ENCODE assay signal across 21 cellular contexts in genomic region chr3:105611304-105612192, GRCh38.
DNase-seq lines count a peak whose midpoint lies in the region; ATAC-seq and TF ChIP-seq lines count a peak whose summit lies in the region.
"Had no signal": no experiment of that assay in that cellular context is flagged by ENCODE, and none has a peak within 500 bp of the region (broad histone marks: within the 10 kb centered on the region; RNA-seq: fewer than 3 reads in every experiment).

No MANE protein-coding gene starts in this region.

- H3K36me3 Mint-ChIP-seq in activated CD4-positive, alpha-beta T cell treated with anti-CD3 and anti-CD28 coated beads, Interleukin-2, amount 10 ng/mL, durations not matched to agents 24 days and 14 days (ENCODE audit: low read depth), result no peaks in the 10 kb centered on the region
- H3K36me3 Mint-ChIP-seq: CD4-positive, CD25-positive, alpha-beta regulatory T cell; naive B cell had no signal

- no peaks in the 10 kb centered on the region for H3K9me3 ChIP-seq in lower lobe of right lung
- no peaks in the 10 kb centered on the region for H3K9me3 ChIP-seq in upper lobe of left lung
- H3K9me3 ChIP-seq: adrenal gland had no signal

- H3K4me3 ChIP-seq in lower lobe of right lung (no peak overlapping the region), upper lobe of left lung (no peak overlapping the region)
- H3K4me3 ChIP-seq: adrenal gland had no signal

- no peaks in the 10 kb centered on the region for H3K36me3 ChIP-seq in lower lobe of right lung
- no peaks in the 10 kb centered on the region for H3K36me3 ChIP-seq in upper lobe of left lung
- H3K36me3 ChIP-seq: adrenal gland had no signal

- TF ChIP-seq EP300 in upper lobe of left lung (IDR thresholded peaks at IDR 0.05), result no peak

- peaks cover 2% of the 10 kb centered on the region for H3K27me3 Mint-ChIP-seq in activated CD4-positive, alpha-beta T cell treated with anti-CD3 and anti-CD28 coated beads, Interleukin-2, amount 10 ng/mL, durations not matched to agents 24 days and 14 days
- H3K27me3 Mint-ChIP-seq: stimulated activated naive CD8-positive, alpha-beta T cell treated with anti-CD3 and anti-CD28 coated beads, Interleukin-15, Interleukin-2, amounts not matched to agents 100 ng/mL and 50 ng/mL, for 24 hours had no signal

- H3K27me3 ChIP-seq in lower lobe of right lung (ENCODE audit: low read depth), result no peaks in the 10 kb centered on the region
- no peaks in the 10 kb centered on the region for H3K27me3 ChIP-seq in upper lobe of left lung
- H3K27me3 ChIP-seq: adrenal gland had no signal

- H3K4me1 ChIP-seq in lower lobe of right lung, result no peaks in the 10 kb centered on the region
- H3K4me1 ChIP-seq in upper lobe of left lung, result peaks cover 0 to 2% (median 0%) of the 10 kb centered on the region in 4 donors
- H3K4me1 ChIP-seq: adrenal gland had no signal

- H3K4me3 Mint-ChIP-seq in activated CD4-positive, alpha-beta T cell treated with anti-CD3 and anti-CD28 coated beads, Interleukin-2, amount 10 ng/mL, durations not matched to agents 24 days and 14 days, result no peak overlapping the region
- H3K4me3 Mint-ChIP-seq: activated CD8-positive, alpha-beta T cell treated with anti-CD3 and anti-CD28 coated beads, Interleukin-2, amount 10 ng/mL, durations not matched to agents 7 days and 5 days; CD4-positive, CD25-positive, alpha-beta regulatory T cell; naive B cell; stimulated activated naive CD8-positive, alpha-beta T cell treated with anti-CD3 and anti-CD28 coated beads, Interleukin-15, Interleukin-2, amounts not matched to agents 100 ng/mL and 50 ng/mL, for 24 hours had no signal

- TF ChIP-seq CTCF in VCaP (conservative IDR thresholded peaks at IDR 0.05), result no peak
- TF ChIP-seq CTCF in lower lobe of right lung (IDR thresholded peaks at IDR 0.05), result no peak
- TF ChIP-seq CTCF in upper lobe of left lung (IDR thresholded peaks at IDR 0.05), result no peak

- H3K27ac ChIP-seq in VCaP (peak overlapping the region; percentile 34; the same call in 1 of the 2 replicates), lower lobe of right lung (no peak overlapping the region), upper lobe of left lung (no peak overlapping the region)
- H3K27ac ChIP-seq: adrenal gland had no signal

- no peaks in the 10 kb centered on the region for H3K4me1 Mint-ChIP-seq in activated CD4-positive, alpha-beta T cell treated with anti-CD3 and anti-CD28 coated beads, Interleukin-2, amount 10 ng/mL, durations not matched to agents 24 days and 14 days
- H3K4me1 Mint-ChIP-seq: CD4-positive, CD25-positive, alpha-beta regulatory T cell; naive B cell had no signal

- TF ChIP-seq POLR2A in upper lobe of left lung (IDR thresholded peaks at IDR 0.05), result no peak

- no peak overlapping the region for H3K27ac Mint-ChIP-seq in activated CD4-positive, alpha-beta T cell treated with anti-CD3 and anti-CD28 coated beads, Interleukin-2, amount 10 ng/mL, durations not matched to agents 24 days and 14 days
- H3K27ac Mint-ChIP-seq: activated CD8-positive, alpha-beta T cell treated with anti-CD3 and anti-CD28 coated beads, Interleukin-2, amount 10 ng/mL, durations not matched to agents 7 days and 5 days; activated T-helper 2 cell treated with anti-CD3 and anti-CD28 coated beads, Interferon-gamma antibody, Interleukin-2, Interleukin-4, amounts not matched to agents 10 μg/mL and 5 μg/mL and 100 μg/mL, durations not matched to agents 14 hours and 24 hours and 36 hours; CD4-positive, CD25-positive, alpha-beta regulatory T cell; naive B cell; stimulated activated naive CD8-positive, alpha-beta T cell treated with anti-CD3 and anti-CD28 coated beads, Interleukin-15, Interleukin-2, amounts not matched to agents 100 ng/mL and 50 ng/mL, for 24 hours had no signal

- peaks cover 5% of the 10 kb centered on the region for H3K9me3 Mint-ChIP-seq in activated CD4-positive, alpha-beta T cell treated with anti-CD3 and anti-CD28 coated beads, Interleukin-2, amount 10 ng/mL, durations not matched to agents 24 days and 14 days
- H3K9me3 Mint-ChIP-seq: activated T-helper 2 cell treated with anti-CD3 and anti-CD28 coated beads, Interferon-gamma antibody, Interleukin-2, Interleukin-4, amounts not matched to agents 10 μg/mL and 5 μg/mL and 100 μg/mL, durations not matched to agents 14 hours and 24 hours and 36 hours; stimulated activated naive CD8-positive, alpha-beta T cell treated with anti-CD3 and anti-CD28 coated beads, Interleukin-15, Interleukin-2, amounts not matched to agents 100 ng/mL and 50 ng/mL, for 24 hours had no signal

- ATAC-seq in lower lobe of right lung (peak; percentile 73 to 93), upper lobe of left lung (ENCODE audit: low FRiP score in 2 of 2) (peak; percentile 46 to 73), HG03095 (IDR thresholded peaks at IDR 0.05; ENCODE audit: unreplicated experiment) (no peak)
- ATAC-seq: activated CD8-positive, alpha-beta T cell treated with anti-CD3 and anti-CD28 coated beads, Interleukin-2, amount 10 ng/mL, durations not matched to agents 7 days and 5 days; left lobe of liver had no signal

- WGBS in upper lobe of left lung, 2 donors, result 56 to 74% methylated on average over 5 of the region's 5 CpGs

- intact Hi-C loops in activated CD4-positive, alpha-beta T cell treated with anti-CD3 and anti-CD28 coated beads, Interleukin-2, amount 10 ng/mL, durations not matched to agents 24 days and 14 days (cut with micrococcal nuclease), result no loop called here
- intact Hi-C loops in lower lobe of right lung (cut with DNase I), result no loop called here

- peak; percentile 32 for DNase-seq in activated CD4-positive, alpha-beta T cell treated with anti-CD3 and anti-CD28 coated beads, Interleukin-2, amount 10 ng/mL, durations not matched to agents 24 days and 14 days
- DNase-seq in activated CD4-positive, alpha-beta T cell treated with anti-CD3 and anti-CD28 coated beads, Interleukin-2, amount 50 U/mL, for 48 hours, result no peak
- DNase-seq in lower lobe of right lung (no peak), upper lobe of left lung (peak in 1 of 2 donors; percentile 24), H4 (ENCODE audit: low spot score) (no peak)
- DNase-seq in stimulated activated CD4-positive, alpha-beta T cell treated with anti-CD3 and anti-CD28 coated beads, Interleukin-4, amount 100 ng/mL, for 1 hour, result no peak
- DNase-seq: ACHN; activated CD8-positive, alpha-beta T cell treated with anti-CD3 and anti-CD28 coated beads, Interleukin-2, amount 10 ng/mL, durations not matched to agents 7 days and 5 days; adrenal gland; CD4-positive, CD25-positive, alpha-beta regulatory T cell; central memory CD4-positive, alpha-beta T cell; effector CD8-positive, alpha-beta T cell; hypothalamus; naive B cell; NCI-H82; SW 1271 had no signal
